ENCODE assay signal across 2 cellular contexts in the genomic region with DNA sequence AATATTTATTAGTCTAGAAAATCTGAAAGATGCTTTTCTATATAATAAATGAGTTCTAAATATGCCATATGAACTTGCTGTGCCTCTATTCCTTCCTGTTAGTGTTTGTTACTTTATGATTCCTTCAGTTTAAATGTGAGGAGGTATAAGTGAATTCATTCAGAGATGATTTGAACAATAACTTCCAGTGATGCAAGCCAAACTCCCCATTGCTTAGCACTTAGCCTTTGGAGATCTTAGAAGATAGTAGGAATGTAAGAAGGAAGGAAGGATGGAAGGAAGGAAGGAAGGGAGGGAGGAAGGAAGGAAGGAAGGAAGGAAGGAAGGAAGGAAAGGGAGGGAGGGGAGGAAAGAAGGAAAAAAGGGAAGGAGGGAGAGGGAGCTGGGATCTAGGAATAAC.
TF ChIP-seq lines count a peak whose summit lies in the region.

No MANE protein-coding gene starts in this region.

TF ChIP-seq in HepG2, 621 proteins besides CTCF, POLR2A, EP300 and RAD21:
- TF ChIP-seq JUND (CRISPR knock-in tag; IDR thresholded peaks at IDR 0.05) (no peak), HNRNPK (IDR thresholded peaks at IDR 0.05; ENCODE audit: low read depth, low read length, poor library complexity, severe bottlenecking) (peak; percentile 50)

TF ChIP-seq in HEK293, 187 proteins besides CTCF, POLR2A, EP300 and RAD21:
- TF ChIP-seq ZNF366 (tag by site-specific recombination; conservative IDR thresholded peaks at IDR 0.05), result 0 out of 2 replicates have a peak, but pooled peaks have one; percentile 22
- TF ChIP-seq ZNF214 (tag by site-specific recombination; IDR thresholded peaks at IDR 0.05; ENCODE audit: borderline replicate concordance), result no peak
